ENCODE assay signal across 8 cellular contexts in genomic region chr12:54217309-54217661, GRCh38. TPM values are rescaled to one million over a fixed set of nuclear protein-coding genes. Genes with fewer than 3 reads are reported as not detected.
DNase-seq lines count a peak whose midpoint lies in the region; ATAC-seq, FAIRE-seq and TF ChIP-seq lines count a peak whose summit lies in the region.

No MANE protein-coding gene starts in this region.

- H3K4me3 Mint-ChIP-seq in chondrocyte (ENCODE audit: unreplicated experiment), result peak overlapping the region; percentile 71

- H3K9ac ChIP-seq in neural cell (ENCODE audit: low read length), result peak overlapping the region; percentile 45

- no peaks in the 10 kb centered on the region for H3F3A ChIP-seq in neural cell (ENCODE audit: insufficient read depth, low read length, poor library complexity, severe bottlenecking)

- TF ChIP-seq POLR2A in H54 (IDR thresholded peaks at IDR 0.05; ENCODE audit: low read depth, low read length), result no peak

- TF ChIP-seq EP300 in neural cell (conservative IDR thresholded peaks at IDR 0.05; ENCODE audit: poor library complexity, severe bottlenecking), result no peak

- peak overlapping the region; percentile 54 for H3K4me2 ChIP-seq in neural cell (ENCODE audit: low read length)

- peak overlapping the region; percentile 25 for H3K4me3 ChIP-seq in BJ (ENCODE audit: low read depth, low read length)
- peak overlapping the region; percentile 24; the same call in 1 of the 2 replicates for H3K4me3 ChIP-seq in Jurkat, Clone E6-1 (ENCODE audit: low read length)
- peak overlapping the region; percentile 59 for H3K4me3 ChIP-seq in neural cell (ENCODE audit: low read length)

- no peaks in the 10 kb centered on the region for H3K9me2 ChIP-seq in neural cell (ENCODE audit: insufficient read depth, low read length)

- H2AFZ ChIP-seq in neural cell (ENCODE audit: low read depth, low read length), result no peak overlapping the region

- peaks cover 6% of the 10 kb centered on the region for H3K27me3 Mint-ChIP-seq in chondrocyte (ENCODE audit: low read depth)

- peaks cover 1% of the 10 kb centered on the region for H3K27me3 ChIP-seq in BJ (ENCODE audit: control insufficient read depth, insufficient read depth, low read length)
- H3K27me3 ChIP-seq in neural cell (ENCODE audit: insufficient read depth, low read depth, low read length), result peaks cover 18% of the 10 kb centered on the region

- H3K79me2 ChIP-seq in neural cell (replicated peaks; ENCODE audit: insufficient read depth, low read length), result no peaks in the 10 kb centered on the region

- TF ChIP-seq RAD21 in neural cell (conservative IDR thresholded peaks at IDR 0.05), result no peak

- TF ChIP-seq CTCF in BJ (IDR thresholded peaks at IDR 0.05; ENCODE audit: insufficient read depth, low read depth, low read length) (no peak), chondrocyte (IDR thresholded peaks at IDR 0.05) (peak; percentile 62), neural cell (IDR thresholded peaks at IDR 0.05; ENCODE audit: poor library complexity, severe bottlenecking) (no peak), D721Med (IDR thresholded peaks at IDR 0.05; ENCODE audit: insufficient read depth, missing control alignments) (no peak)

- no peak for ATAC-seq in GM18909 (IDR thresholded peaks at IDR 0.05; ENCODE audit: poor library complexity, unreplicated experiment)

- no peaks in the 10 kb centered on the region for H3K36me3 Mint-ChIP-seq in chondrocyte (ENCODE audit: low read depth)

- no peak overlapping the region for H3K27ac Mint-ChIP-seq in chondrocyte (ENCODE audit: unreplicated experiment)

- no peaks in the 10 kb centered on the region for H3K36me3 ChIP-seq in BJ (ENCODE audit: control insufficient read depth, insufficient read depth, low read length)
- no peaks in the 10 kb centered on the region for H3K36me3 ChIP-seq in neural cell (ENCODE audit: insufficient read depth, low read length)

- no peaks in the 10 kb centered on the region for H3K9me3 ChIP-seq in neural cell (ENCODE audit: low read length)

- H3K27ac ChIP-seq in neural cell (ENCODE audit: low read length), result no peak overlapping the region

- CTCF ChIA-PET in BJ (lab: Yijun Ruan, JAX), result interaction anchor here (1.2 to 4.8 kb wide), 13 partner anchors 9 to 251 kb away, joined by 3 to 39 read pairs (median 10); no protein-coding TSS in a partner anchor

- POLR2A ChIA-PET in BJ (lab: Charles Lee), result no interaction called here

- no peak for FAIRE-seq in D721Med (lab: Jason Lieb, UNC)
- FAIRE-seq in H54 (lab: Jason Lieb, UNC), result no peak

- DNase-seq in BJ (ENCODE audit: low read depth) (no peak), chondrocyte (ENCODE audit: low spot score) (no peak), DMS79 (lab: John Stamatoyannopoulos, UW) (no peak), D721Med (ENCODE audit: insufficient read length, low spot score) (no peak), H54 (ENCODE audit: insufficient read length, low spot score) (no peak)
- DNase-seq in Jurkat, Clone E6-1 (ENCODE audit: low read depth, low spot score), result no peak

- no peaks in the 10 kb centered on the region for H3K9me3 Mint-ChIP-seq in chondrocyte (ENCODE audit: low read depth)

- H4K20me1 ChIP-seq in neural cell (ENCODE audit: insufficient read depth), result no peaks in the 10 kb centered on the region

- H3K4me1 Mint-ChIP-seq in chondrocyte (ENCODE audit: low read depth), result peaks cover 26% of the 10 kb centered on the region

TF ChIP-seq in neural cell, 6 proteins besides CTCF, POLR2A, EP300 and RAD21:
- TF ChIP-seq SMC3 (conservative IDR thresholded peaks at IDR 0.05; ENCODE audit: poor library complexity) (peak; percentile 2), REST (IDR thresholded peaks at IDR 0.05; ENCODE audit: borderline replicate concordance) (no peak)

RNA-seq across cellular contexts. Expression of gene SMUG1, which starts 28.5 kb away (rescaled TPM):
- polyA plus RNA-seq in BJ (2011; rRNA removed), result 29.8 and 43.7 TPM in 2 replicates
- polyA minus RNA-seq in BJ (2011; rRNA and poly(A)+ RNA removed), result 15.9 and 23.1 TPM in 2 replicates
- 36.9 TPM for polyA plus RNA-seq in Jurkat, Clone E6-1 (2012; ENCODE audit: insufficient read depth, insufficient read length)
- total RNA-seq in chondrocyte, result 21.1 to 28.7 TPM (median 23.6 TPM) in 3 replicates
- polyA plus RNA-seq in neural cell, result 57.8 and 76.6 TPM in 2 replicates
- polyA minus RNA-seq in neural cell, result 45.6 and 54.0 TPM in 2 replicates
